ENCODE assay signal across 2 cellular contexts in the genomic region with DNA sequence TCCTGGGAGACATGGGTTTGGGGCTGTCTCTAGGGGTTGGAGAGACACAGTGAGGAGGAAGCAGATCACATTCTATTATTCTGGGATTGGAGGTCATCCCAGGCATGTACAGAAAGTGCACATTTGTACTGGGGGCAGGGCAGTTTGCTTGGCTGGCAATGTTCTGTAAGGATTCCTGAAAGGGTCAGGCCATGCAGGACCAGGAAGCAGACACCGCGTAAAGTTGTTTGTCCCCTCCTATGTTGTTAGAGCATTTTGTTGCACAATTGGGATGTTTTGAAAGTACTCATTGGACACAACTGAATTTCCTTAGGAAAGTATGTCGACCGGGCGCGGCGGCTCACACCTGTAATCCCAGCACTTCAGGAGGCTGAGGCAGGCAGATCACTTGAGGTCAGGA.
A peak's percentile ranks its signal among the peaks of the same experiment; 100 is the strongest.
TF ChIP-seq lines count a peak whose summit lies in the region.

No MANE protein-coding gene starts in this region.

TF ChIP-seq in HepG2, 621 proteins besides CTCF, POLR2A, EP300 and RAD21 (continues in another document):
- TF ChIP-seq, protein P1, sequence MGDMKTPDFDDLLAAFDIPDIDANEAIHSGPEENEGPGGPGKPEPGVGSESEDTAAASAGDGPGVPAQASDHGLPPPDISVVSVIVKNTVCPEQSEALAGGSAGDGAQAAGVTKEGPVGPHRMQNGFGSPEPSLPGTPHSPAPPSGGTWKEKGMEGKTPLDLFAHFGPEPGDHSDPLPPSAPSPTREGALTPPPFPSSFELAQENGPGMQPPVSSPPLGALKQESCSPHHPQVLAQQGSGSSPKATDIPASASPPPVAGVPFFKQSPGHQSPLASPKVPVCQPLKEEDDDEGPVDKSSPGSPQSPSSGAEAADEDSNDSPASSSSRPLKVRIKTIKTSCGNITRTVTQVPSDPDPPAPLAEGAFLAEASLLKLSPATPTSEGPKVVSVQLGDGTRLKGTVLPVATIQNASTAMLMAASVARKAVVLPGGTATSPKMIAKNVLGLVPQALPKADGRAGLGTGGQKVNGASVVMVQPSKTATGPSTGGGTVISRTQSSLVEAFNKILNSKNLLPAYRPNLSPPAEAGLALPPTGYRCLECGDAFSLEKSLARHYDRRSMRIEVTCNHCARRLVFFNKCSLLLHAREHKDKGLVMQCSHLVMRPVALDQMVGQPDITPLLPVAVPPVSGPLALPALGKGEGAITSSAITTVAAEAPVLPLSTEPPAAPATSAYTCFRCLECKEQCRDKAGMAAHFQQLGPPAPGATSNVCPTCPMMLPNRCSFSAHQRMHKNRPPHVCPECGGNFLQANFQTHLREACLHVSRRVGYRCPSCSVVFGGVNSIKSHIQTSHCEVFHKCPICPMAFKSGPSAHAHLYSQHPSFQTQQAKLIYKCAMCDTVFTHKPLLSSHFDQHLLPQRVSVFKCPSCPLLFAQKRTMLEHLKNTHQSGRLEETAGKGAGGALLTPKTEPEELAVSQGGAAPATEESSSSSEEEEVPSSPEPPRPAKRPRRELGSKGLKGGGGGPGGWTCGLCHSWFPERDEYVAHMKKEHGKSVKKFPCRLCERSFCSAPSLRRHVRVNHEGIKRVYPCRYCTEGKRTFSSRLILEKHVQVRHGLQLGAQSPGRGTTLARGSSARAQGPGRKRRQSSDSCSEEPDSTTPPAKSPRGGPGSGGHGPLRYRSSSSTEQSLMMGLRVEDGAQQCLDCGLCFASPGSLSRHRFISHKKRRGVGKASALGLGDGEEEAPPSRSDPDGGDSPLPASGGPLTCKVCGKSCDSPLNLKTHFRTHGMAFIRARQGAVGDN (CRISPR knock-in tag; IDR thresholded peaks at IDR 0.05), result no peak
- TF ChIP-seq HDAC2 (CRISPR knock-in tag; IDR thresholded peaks at IDR 0.05), result 0 out of 2 replicates have a peak, but pooled peaks have one; percentile 15
- peak; percentile 44 for TF ChIP-seq CEBPG (CRISPR knock-in tag; IDR thresholded peaks at IDR 0.05)
- TF ChIP-seq, protein P2, sequence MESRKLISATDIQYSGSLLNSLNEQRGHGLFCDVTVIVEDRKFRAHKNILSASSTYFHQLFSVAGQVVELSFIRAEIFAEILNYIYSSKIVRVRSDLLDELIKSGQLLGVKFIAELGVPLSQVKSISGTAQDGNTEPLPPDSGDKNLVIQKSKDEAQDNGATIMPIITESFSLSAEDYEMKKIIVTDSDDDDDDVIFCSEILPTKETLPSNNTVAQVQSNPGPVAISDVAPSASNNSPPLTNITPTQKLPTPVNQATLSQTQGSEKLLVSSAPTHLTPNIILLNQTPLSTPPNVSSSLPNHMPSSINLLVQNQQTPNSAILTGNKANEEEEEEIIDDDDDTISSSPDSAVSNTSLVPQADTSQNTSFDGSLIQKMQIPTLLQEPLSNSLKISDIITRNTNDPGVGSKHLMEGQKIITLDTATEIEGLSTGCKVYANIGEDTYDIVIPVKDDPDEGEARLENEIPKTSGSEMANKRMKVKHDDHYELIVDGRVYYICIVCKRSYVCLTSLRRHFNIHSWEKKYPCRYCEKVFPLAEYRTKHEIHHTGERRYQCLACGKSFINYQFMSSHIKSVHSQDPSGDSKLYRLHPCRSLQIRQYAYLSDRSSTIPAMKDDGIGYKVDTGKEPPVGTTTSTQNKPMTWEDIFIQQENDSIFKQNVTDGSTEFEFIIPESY (CRISPR knock-in tag; IDR thresholded peaks at IDR 0.05), result peak; percentile 97
- peak; percentile 30; the same call in 1 of the 2 replicates for TF ChIP-seq RXRB (CRISPR knock-in tag; IDR thresholded peaks at IDR 0.05; ENCODE audit: borderline replicate concordance)
- TF ChIP-seq MED1 (CRISPR knock-in tag; IDR thresholded peaks at IDR 0.05), result 0 out of 2 replicates have a peak, but pooled peaks have one; percentile 29
- no peak for TF ChIP-seq MTA1 (CRISPR knock-in tag; IDR thresholded peaks at IDR 0.05; ENCODE audit: borderline replicate concordance)
- TF ChIP-seq, protein P3, sequence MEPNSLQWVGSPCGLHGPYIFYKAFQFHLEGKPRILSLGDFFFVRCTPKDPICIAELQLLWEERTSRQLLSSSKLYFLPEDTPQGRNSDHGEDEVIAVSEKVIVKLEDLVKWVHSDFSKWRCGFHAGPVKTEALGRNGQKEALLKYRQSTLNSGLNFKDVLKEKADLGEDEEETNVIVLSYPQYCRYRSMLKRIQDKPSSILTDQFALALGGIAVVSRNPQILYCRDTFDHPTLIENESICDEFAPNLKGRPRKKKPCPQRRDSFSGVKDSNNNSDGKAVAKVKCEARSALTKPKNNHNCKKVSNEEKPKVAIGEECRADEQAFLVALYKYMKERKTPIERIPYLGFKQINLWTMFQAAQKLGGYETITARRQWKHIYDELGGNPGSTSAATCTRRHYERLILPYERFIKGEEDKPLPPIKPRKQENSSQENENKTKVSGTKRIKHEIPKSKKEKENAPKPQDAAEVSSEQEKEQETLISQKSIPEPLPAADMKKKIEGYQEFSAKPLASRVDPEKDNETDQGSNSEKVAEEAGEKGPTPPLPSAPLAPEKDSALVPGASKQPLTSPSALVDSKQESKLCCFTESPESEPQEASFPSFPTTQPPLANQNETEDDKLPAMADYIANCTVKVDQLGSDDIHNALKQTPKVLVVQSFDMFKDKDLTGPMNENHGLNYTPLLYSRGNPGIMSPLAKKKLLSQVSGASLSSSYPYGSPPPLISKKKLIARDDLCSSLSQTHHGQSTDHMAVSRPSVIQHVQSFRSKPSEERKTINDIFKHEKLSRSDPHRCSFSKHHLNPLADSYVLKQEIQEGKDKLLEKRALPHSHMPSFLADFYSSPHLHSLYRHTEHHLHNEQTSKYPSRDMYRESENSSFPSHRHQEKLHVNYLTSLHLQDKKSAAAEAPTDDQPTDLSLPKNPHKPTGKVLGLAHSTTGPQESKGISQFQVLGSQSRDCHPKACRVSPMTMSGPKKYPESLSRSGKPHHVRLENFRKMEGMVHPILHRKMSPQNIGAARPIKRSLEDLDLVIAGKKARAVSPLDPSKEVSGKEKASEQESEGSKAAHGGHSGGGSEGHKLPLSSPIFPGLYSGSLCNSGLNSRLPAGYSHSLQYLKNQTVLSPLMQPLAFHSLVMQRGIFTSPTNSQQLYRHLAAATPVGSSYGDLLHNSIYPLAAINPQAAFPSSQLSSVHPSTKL (CRISPR knock-in tag; IDR thresholded peaks at IDR 0.05), result peak; percentile 32; the same call in 1 of the 2 replicates
- peak; percentile 42; the same call in 1 of the 2 replicates for TF ChIP-seq SALL1 (CRISPR knock-in tag; IDR thresholded peaks at IDR 0.05)
- peak; percentile 79 for TF ChIP-seq ZBTB38 (CRISPR knock-in tag; IDR thresholded peaks at IDR 0.05)
- TF ChIP-seq POGZ (CRISPR knock-in tag; IDR thresholded peaks at IDR 0.05), result peak; percentile 39; the same call in 1 of the 2 replicates
- no peak for TF ChIP-seq FOXP1 (IDR thresholded peaks at IDR 0.05)
- peak; percentile 23; the same call in 1 of the 2 replicates for TF ChIP-seq FOXP1 (CRISPR knock-in tag; IDR thresholded peaks at IDR 0.05)
- no peak for TF ChIP-seq RBAK (CRISPR knock-in tag; IDR thresholded peaks at IDR 0.05)

TF ChIP-seq in WTC11, 78 proteins besides CTCF, POLR2A, EP300 and RAD21 (continues in another document):
- TF ChIP-seq TP53 (CRISPR knock-in tag; IDR thresholded peaks at IDR 0.05) (no peak), MYBL2 (CRISPR knock-in tag; IDR thresholded peaks at IDR 0.05) (no peak), ZNF219 (CRISPR knock-in tag; IDR thresholded peaks at IDR 0.05; ENCODE audit: borderline replicate concordance) (no peak), GTF2I (CRISPR knock-in tag; conservative IDR thresholded peaks at IDR 0.05) (no peak), FOXJ3 (CRISPR knock-in tag; IDR thresholded peaks at IDR 0.05; ENCODE audit: borderline replicate concordance) (no peak), TEAD1 (CRISPR knock-in tag; IDR thresholded peaks at IDR 0.05) (no peak), NFATC4 (CRISPR knock-in tag; IDR thresholded peaks at IDR 0.05) (no peak), CREM (CRISPR knock-in tag; IDR thresholded peaks at IDR 0.05) (no peak), RORB (CRISPR knock-in tag; IDR thresholded peaks at IDR 0.05) (no peak), ZNF263 (CRISPR knock-in tag; IDR thresholded peaks at IDR 0.05; ENCODE audit: low read depth) (no peak), TCF7 (CRISPR knock-in tag; IDR thresholded peaks at IDR 0.05; ENCODE audit: low read depth) (no peak)
- TF ChIP-seq, protein P4, sequence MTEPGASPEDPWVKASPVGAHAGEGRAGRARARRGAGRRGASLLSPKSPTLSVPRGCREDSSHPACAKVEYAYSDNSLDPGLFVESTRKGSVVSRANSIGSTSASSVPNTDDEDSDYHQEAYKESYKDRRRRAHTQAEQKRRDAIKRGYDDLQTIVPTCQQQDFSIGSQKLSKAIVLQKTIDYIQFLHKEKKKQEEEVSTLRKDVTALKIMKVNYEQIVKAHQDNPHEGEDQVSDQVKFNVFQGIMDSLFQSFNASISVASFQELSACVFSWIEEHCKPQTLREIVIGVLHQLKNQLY (CRISPR knock-in tag; IDR thresholded peaks at IDR 0.05), result no peak
- TF ChIP-seq, protein P5, sequence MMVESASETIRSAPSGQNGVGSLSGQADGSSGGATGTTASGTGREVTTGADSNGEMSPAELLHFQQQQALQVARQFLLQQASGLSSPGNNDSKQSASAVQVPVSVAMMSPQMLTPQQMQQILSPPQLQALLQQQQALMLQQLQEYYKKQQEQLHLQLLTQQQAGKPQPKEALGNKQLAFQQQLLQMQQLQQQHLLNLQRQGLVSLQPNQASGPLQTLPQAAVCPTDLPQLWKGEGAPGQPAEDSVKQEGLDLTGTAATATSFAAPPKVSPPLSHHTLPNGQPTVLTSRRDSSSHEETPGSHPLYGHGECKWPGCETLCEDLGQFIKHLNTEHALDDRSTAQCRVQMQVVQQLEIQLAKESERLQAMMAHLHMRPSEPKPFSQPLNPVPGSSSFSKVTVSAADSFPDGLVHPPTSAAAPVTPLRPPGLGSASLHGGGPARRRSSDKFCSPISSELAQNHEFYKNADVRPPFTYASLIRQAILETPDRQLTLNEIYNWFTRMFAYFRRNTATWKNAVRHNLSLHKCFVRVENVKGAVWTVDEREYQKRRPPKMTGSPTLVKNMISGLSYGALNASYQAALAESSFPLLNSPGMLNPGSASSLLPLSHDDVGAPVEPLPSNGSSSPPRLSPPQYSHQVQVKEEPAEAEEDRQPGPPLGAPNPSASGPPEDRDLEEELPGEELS (CRISPR knock-in tag; IDR thresholded peaks at IDR 0.05), result no peak
- TF ChIP-seq, protein P6, sequence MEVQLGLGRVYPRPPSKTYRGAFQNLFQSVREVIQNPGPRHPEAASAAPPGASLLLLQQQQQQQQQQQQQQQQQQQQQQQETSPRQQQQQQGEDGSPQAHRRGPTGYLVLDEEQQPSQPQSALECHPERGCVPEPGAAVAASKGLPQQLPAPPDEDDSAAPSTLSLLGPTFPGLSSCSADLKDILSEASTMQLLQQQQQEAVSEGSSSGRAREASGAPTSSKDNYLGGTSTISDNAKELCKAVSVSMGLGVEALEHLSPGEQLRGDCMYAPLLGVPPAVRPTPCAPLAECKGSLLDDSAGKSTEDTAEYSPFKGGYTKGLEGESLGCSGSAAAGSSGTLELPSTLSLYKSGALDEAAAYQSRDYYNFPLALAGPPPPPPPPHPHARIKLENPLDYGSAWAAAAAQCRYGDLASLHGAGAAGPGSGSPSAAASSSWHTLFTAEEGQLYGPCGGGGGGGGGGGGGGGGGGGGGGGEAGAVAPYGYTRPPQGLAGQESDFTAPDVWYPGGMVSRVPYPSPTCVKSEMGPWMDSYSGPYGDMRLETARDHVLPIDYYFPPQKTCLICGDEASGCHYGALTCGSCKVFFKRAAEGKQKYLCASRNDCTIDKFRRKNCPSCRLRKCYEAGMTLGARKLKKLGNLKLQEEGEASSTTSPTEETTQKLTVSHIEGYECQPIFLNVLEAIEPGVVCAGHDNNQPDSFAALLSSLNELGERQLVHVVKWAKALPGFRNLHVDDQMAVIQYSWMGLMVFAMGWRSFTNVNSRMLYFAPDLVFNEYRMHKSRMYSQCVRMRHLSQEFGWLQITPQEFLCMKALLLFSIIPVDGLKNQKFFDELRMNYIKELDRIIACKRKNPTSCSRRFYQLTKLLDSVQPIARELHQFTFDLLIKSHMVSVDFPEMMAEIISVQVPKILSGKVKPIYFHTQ (CRISPR knock-in tag; IDR thresholded peaks at IDR 0.05), result no peak
- TF ChIP-seq, protein P7, sequence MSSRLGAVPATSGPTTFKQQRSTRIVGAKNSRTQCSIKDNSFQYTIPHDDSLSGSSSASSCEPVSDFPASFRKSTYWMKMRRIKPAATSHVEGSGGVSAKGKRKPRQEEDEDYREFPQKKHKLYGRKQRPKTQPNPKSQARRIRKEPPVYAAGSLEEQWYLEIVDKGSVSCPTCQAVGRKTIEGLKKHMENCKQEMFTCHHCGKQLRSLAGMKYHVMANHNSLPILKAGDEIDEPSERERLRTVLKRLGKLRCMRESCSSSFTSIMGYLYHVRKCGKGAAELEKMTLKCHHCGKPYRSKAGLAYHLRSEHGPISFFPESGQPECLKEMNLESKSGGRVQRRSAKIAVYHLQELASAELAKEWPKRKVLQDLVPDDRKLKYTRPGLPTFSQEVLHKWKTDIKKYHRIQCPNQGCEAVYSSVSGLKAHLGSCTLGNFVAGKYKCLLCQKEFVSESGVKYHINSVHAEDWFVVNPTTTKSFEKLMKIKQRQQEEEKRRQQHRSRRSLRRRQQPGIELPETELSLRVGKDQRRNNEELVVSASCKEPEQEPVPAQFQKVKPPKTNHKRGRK (CRISPR knock-in tag; IDR thresholded peaks at IDR 0.05; ENCODE audit: borderline replicate concordance), result no peak
- TF ChIP-seq, protein P8, sequence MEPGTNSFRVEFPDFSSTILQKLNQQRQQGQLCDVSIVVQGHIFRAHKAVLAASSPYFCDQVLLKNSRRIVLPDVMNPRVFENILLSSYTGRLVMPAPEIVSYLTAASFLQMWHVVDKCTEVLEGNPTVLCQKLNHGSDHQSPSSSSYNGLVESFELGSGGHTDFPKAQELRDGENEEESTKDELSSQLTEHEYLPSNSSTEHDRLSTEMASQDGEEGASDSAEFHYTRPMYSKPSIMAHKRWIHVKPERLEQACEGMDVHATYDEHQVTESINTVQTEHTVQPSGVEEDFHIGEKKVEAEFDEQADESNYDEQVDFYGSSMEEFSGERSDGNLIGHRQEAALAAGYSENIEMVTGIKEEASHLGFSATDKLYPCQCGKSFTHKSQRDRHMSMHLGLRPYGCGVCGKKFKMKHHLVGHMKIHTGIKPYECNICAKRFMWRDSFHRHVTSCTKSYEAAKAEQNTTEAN (CRISPR knock-in tag; IDR thresholded peaks at IDR 0.05), result no peak
- TF ChIP-seq, protein P9, sequence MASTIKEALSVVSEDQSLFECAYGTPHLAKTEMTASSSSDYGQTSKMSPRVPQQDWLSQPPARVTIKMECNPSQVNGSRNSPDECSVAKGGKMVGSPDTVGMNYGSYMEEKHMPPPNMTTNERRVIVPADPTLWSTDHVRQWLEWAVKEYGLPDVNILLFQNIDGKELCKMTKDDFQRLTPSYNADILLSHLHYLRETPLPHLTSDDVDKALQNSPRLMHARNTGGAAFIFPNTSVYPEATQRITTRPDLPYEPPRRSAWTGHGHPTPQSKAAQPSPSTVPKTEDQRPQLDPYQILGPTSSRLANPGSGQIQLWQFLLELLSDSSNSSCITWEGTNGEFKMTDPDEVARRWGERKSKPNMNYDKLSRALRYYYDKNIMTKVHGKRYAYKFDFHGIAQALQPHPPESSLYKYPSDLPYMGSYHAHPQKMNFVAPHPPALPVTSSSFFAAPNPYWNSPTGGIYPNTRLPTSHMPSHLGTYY (CRISPR knock-in tag; IDR thresholded peaks at IDR 0.05), result no peak
